In the genomic region with DNA sequence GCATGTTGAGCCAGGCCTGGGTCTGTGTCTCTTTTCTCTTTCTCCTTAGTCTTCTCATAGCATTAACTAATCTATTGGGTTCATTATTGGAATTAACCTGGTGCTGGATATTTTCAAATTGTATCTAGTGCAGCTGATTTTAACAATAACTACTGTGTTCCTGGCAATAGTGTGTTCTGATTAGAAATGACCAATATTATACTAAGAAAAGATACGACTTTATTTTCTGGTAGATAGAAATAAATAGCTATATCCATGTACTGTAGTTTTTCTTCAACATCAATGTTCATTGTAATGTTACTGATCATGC, we compare ENCODE assay signal across 11 cellular contexts. TPM values are rescaled to one million over a fixed set of nuclear protein-coding genes. Genes with fewer than 3 reads are reported as not detected.
DNase-seq lines count a peak whose midpoint lies in the region; ATAC-seq and TF ChIP-seq lines count a peak whose summit lies in the region.
"Had no signal": no experiment of that assay in that cellular context is flagged by ENCODE, and none has a peak within 500 bp of the region (broad histone marks: within the 10 kb centered on the region; RNA-seq: fewer than 3 reads in every experiment).

No MANE protein-coding gene starts in this region.

- peaks cover 32 to 87% (median 63%) of the 10 kb centered on the region in 10 experiments for H3K4me1 ChIP-seq in BLaER1 treated with 17β-estradiol and CSF1 and Interleukin-3, amounts not matched to agents 10 nM and 100 nM
- H3K4me1 ChIP-seq in esophagus muscularis mucosa = peaks cover 13 to 40% (median 36%) of the 10 kb centered on the region in 4 donors
- peaks cover 69 to 70% of the 10 kb centered on the region in 2 experiments for H3K4me1 ChIP-seq in neutrophil (ENCODE audit: control insufficient read depth in 1 of 2, insufficient read depth in 1 of 2, low read depth in 1 of 2, low read length in 1 of 2)

- peaks cover 0 to 24% (median 0%) of the 10 kb centered on the region in 11 experiments; a peak in 7 of 22 replicates for H3K9me3 ChIP-seq in BLaER1 treated with 17β-estradiol and CSF1 and Interleukin-3, amounts not matched to agents 10 nM and 100 nM (replicated peaks in 1 of 11)
- no peaks in the 10 kb centered on the region for H3K9me3 ChIP-seq in esophagus muscularis mucosa
- H3K9me3 ChIP-seq in neutrophil = peaks cover 7% of the 10 kb centered on the region
- H3K9me3 ChIP-seq: adrenal gland had no signal

- 96% methylated on average over 1 of the region's 1 CpG for whole genome bisulfite sequencing in esophagus muscularis mucosa

- peak overlapping the region in 9 of 10 experiments; percentile 78 to 99 (median 98); a peak in 16 of 20 replicates for H3K4me3 ChIP-seq in BLaER1 treated with 17β-estradiol and CSF1 and Interleukin-3, amounts not matched to agents 10 nM and 100 nM
- H3K4me3 ChIP-seq in esophagus muscularis mucosa = peak overlapping the region in 3 of 4 donors; percentile 66 to 84 (median 69)
- peak overlapping the region; percentile 97 for H3K4me3 ChIP-seq in neutrophil (ENCODE audit: low read depth in 1 of 2, low read length in 1 of 2)

- H3K36me3 ChIP-seq in BLaER1 treated with 17β-estradiol and CSF1 and Interleukin-3, amounts not matched to agents 10 nM and 100 nM = peaks cover 21 to 39% (median 36%) of the 10 kb centered on the region in 11 experiments
- peaks cover 6 to 29% (median 15%) of the 10 kb centered on the region in 4 donors for H3K36me3 ChIP-seq in esophagus muscularis mucosa
- peaks cover 43% of the 10 kb centered on the region for H3K36me3 ChIP-seq in neutrophil

- ATAC-seq in SK-N-SH treated with all-trans-retinoic acid at 6 μM for 48 hours (no peak), HG03196 (IDR thresholded peaks at IDR 0.05; ENCODE audit: unreplicated experiment) (no peak)

- H3K4me2 ChIP-seq in BLaER1 treated with 17β-estradiol and CSF1 and Interleukin-3, amounts not matched to agents 10 nM and 100 nM = peak overlapping the region; percentile 80 to 100 (median 99); a peak in 21 of 22 replicates

- no peak for TF ChIP-seq POLR2A in esophagus muscularis mucosa (IDR thresholded peaks at IDR 0.05; ENCODE audit: low read depth)

- peaks cover 0 to 43% (median 32%) of the 10 kb centered on the region in 11 experiments; a peak in 16 of 22 replicates for H3K27me3 ChIP-seq in BLaER1 treated with 17β-estradiol and CSF1 and Interleukin-3, amounts not matched to agents 10 nM and 100 nM
- H3K27me3 ChIP-seq in esophagus muscularis mucosa = no peaks in the 10 kb centered on the region
- no peaks in the 10 kb centered on the region for H3K27me3 ChIP-seq in neutrophil
- H3K27me3 ChIP-seq: adrenal gland had no signal

- intact Hi-C loops in esophagus muscularis mucosa (cut with DNase I) = no loop called here

- peak overlapping the region in 9 of 11 experiments; percentile 33 to 100 (median 97); a peak in 15 of 22 replicates for H3K9ac ChIP-seq in BLaER1 treated with 17β-estradiol and CSF1 and Interleukin-3, amounts not matched to agents 10 nM and 100 nM

- no peak for TF ChIP-seq EP300 in esophagus muscularis mucosa (IDR thresholded peaks at IDR 0.05)

- TF ChIP-seq CTCF in esophagus muscularis mucosa (IDR thresholded peaks at IDR 0.05) = no peak
- TF ChIP-seq CTCF in neutrophil (IDR thresholded peaks at IDR 0.05) = no peak

- peaks cover 29 to 41% (median 32%) of the 10 kb centered on the region in 11 experiments for H4K20me1 ChIP-seq in BLaER1 treated with 17β-estradiol and CSF1 and Interleukin-3, amounts not matched to agents 10 nM and 100 nM

- peak overlapping the region in 7 of 11 experiments; percentile 15 to 100 (median 98); a peak in 12 of 22 replicates for H3K27ac ChIP-seq in BLaER1 treated with 17β-estradiol and CSF1 and Interleukin-3, amounts not matched to agents 10 nM and 100 nM
- H3K27ac ChIP-seq in esophagus muscularis mucosa (replicated peaks in 1 of 4) (peak overlapping the region; percentile 96 to 99 (median 99)), neutrophil (peak overlapping the region; percentile 99)
- H3K27ac ChIP-seq: C4-2B had no signal

- DNase-seq in esophagus muscularis mucosa (ENCODE audit: extremely low spot score) (no peak), hypothalamus (lab: John Stamatoyannopoulos, UW) (no peak), occipital lobe (lab: John Stamatoyannopoulos, UW) (no peak), activated gamma-delta T cell (lab: John Stamatoyannopoulos, UW) (no peak)
- DNase-seq: foreskin fibroblast had no signal

TF ChIP-seq in SK-N-SH treated with all-trans-retinoic acid at 6 μM for 48 hours, 23 proteins besides CTCF, POLR2A, EP300 and RAD21:
- TF ChIP-seq ZNF8 (CRISPR knock-in tag; IDR thresholded peaks at IDR 0.05) (0 out of 2 replicates have a peak, but pooled peaks have one; percentile 2), PPARA (CRISPR knock-in tag; IDR thresholded peaks at IDR 0.05; ENCODE audit: borderline replicate concordance) (no peak)
TF ChIP-seq in SK-N-SH treated with all-trans-retinoic acid at 6 μM for 48 hours: peak in this region for 1.

RNA-seq across cellular contexts. Expression of gene FOS, which starts 3.0 kb away (rescaled TPM):
- total RNA-seq in esophagus muscularis mucosa (100 to 1,000 TPM in 2 of 4 donors, 10 to 100 TPM in 2; 68.6 to 695 (median 143) TPM), occipital lobe (51.2 TPM)
